Comparison of ENCODE assay signal across 36 cellular contexts in genomic region chrX:78725257-78725656, GRCh38. TPM values are rescaled to one million over a fixed set of nuclear protein-coding genes. Genes with fewer than 3 reads are reported as not detected.
"Had no signal": no experiment of that assay in that cellular context is flagged by ENCODE, and none has a peak within 500 bp of the region (broad histone marks: within the 10 kb centered on the region; RNA-seq: fewer than 3 reads in every experiment).

No MANE protein-coding gene starts in this region.

- H3K9ac ChIP-seq: SK-N-SH had no signal

- ATAC-seq: activated CD8-positive, alpha-beta memory T cell treated with anti-CD3 and anti-CD28 coated beads, Interleukin-2, amount 10 ng/mL, durations not matched to agents 7 days and 5 days; activated T-cell treated with anti-CD3 and anti-CD28 coated beads, Interleukin-2, amount 50 U/mL, for 72 hours; T-cell; T-helper 17 cell had no signal

- H3K4me1 Mint-ChIP-seq: activated CD4-positive, alpha-beta memory T cell treated with anti-CD3 and anti-CD28 coated beads, Interleukin-2, amount 10 ng/mL, durations not matched to agents 7 days and 5 days; activated CD8-positive, alpha-beta memory T cell treated with anti-CD3 and anti-CD28 coated beads, Interleukin-2, amount 10 ng/mL, durations not matched to agents 7 days and 5 days; activated naive CD4-positive, alpha-beta T cell treated with anti-CD3 and anti-CD28 coated beads, Interleukin-2, amount 50 U/mL, for 24 hours; activated naive CD8-positive, alpha-beta T cell treated with anti-CD3 and anti-CD28 coated beads, Interleukin-2, amount 10 ng/mL, durations not matched to agents 7 days and 5 days; T-cell; T-helper 17 cell had no signal

- H3K36me3 ChIP-seq: ascending aorta, brain microvascular endothelial cell, MG63, SJCRH30, WERI-Rb-1 had no signal

- H3K36me3 Mint-ChIP-seq: activated CD8-positive, alpha-beta memory T cell treated with anti-CD3 and anti-CD28 coated beads, Interleukin-2, amount 10 ng/mL, durations not matched to agents 7 days and 5 days; activated naive CD4-positive, alpha-beta T cell treated with anti-CD3 and anti-CD28 coated beads, Interleukin-2, amount 50 U/mL, for 24 hours; IgD-negative memory B cell; T-cell had no signal

- H3K27me3 ChIP-seq: ascending aorta, brain microvascular endothelial cell, MG63, SJCRH30 had no signal

- H3K27me3 Mint-ChIP-seq: activated CD4-positive, alpha-beta memory T cell treated with anti-CD3 and anti-CD28 coated beads, Interleukin-2, amount 10 ng/mL, durations not matched to agents 7 days and 5 days; activated CD8-positive, alpha-beta memory T cell treated with anti-CD3 and anti-CD28 coated beads, Interleukin-2, amount 10 ng/mL, durations not matched to agents 7 days and 5 days; activated naive CD4-positive, alpha-beta T cell treated with anti-CD3 and anti-CD28 coated beads, Interleukin-2, amount 50 U/mL, for 24 hours; activated naive CD8-positive, alpha-beta T cell treated with anti-CD3 and anti-CD28 coated beads, Interleukin-2, amount 10 ng/mL, durations not matched to agents 7 days and 5 days; IgD-negative memory B cell; T-cell; T-helper 17 cell had no signal

- H3K4me1 ChIP-seq: ascending aorta, SJCRH30 had no signal

- H3K9me3 Mint-ChIP-seq: activated T-cell treated with anti-CD3 and anti-CD28 coated beads, Interleukin-2, amount 50 U/mL, for 72 hours had no signal

- H3K4me3 Mint-ChIP-seq: activated CD4-positive, alpha-beta memory T cell treated with anti-CD3 and anti-CD28 coated beads, Interleukin-2, amount 10 ng/mL, durations not matched to agents 7 days and 5 days; activated CD8-positive, alpha-beta memory T cell treated with anti-CD3 and anti-CD28 coated beads, Interleukin-2, amount 10 ng/mL, durations not matched to agents 7 days and 5 days; activated naive CD4-positive, alpha-beta T cell treated with anti-CD3 and anti-CD28 coated beads, Interleukin-2, amount 50 U/mL, for 24 hours; activated naive CD8-positive, alpha-beta T cell treated with anti-CD3 and anti-CD28 coated beads, Interleukin-2, amount 10 ng/mL, durations not matched to agents 7 days and 5 days; activated T-cell treated with anti-CD3 and anti-CD28 coated beads, Interleukin-2, amount 50 U/mL, for 72 hours; IgD-negative memory B cell; T-cell; T-helper 17 cell had no signal

- DNase-seq: activated CD4-positive, alpha-beta memory T cell treated with anti-CD3 and anti-CD28 coated beads, Interleukin-2, amount 10 ng/mL, durations not matched to agents 7 days and 5 days; activated CD4-positive, alpha-beta T cell treated with anti-CD3 and anti-CD28 coated beads for 1 hour; activated CD4-positive, alpha-beta T cell treated with anti-CD3 and anti-CD28 coated beads for 48 hours; activated CD4-positive, CD25-positive, alpha-beta regulatory T cell; activated CD8-positive, alpha-beta memory T cell treated with anti-CD3 and anti-CD28 coated beads for 24 hours; activated CD8-positive, alpha-beta memory T cell treated with anti-CD3 and anti-CD28 coated beads, Interleukin-2, amount 10 ng/mL, durations not matched to agents 7 days and 5 days; activated CD8-positive, alpha-beta memory T cell treated with anti-CD3 and anti-CD28 coated beads, Interleukin-2, amount 50 U/mL, for 48 hours; activated gamma-delta T cell; activated naive CD4-positive, alpha-beta T cell treated with Interleukin-2 at 50 U/mL for 16 hours; activated naive CD8-positive, alpha-beta T cell treated with anti-CD3 and anti-CD28 coated beads, Interleukin-2, amount 10 ng/mL, durations not matched to agents 7 days and 5 days; activated T-cell treated with anti-CD3 and anti-CD28 coated beads, Interleukin-2, amount 50 U/mL, for 72 hours; amygdala; brain microvascular endothelial cell; central memory CD4-positive, alpha-beta T cell; Karpas-422; KBM-7; MG63; NCI-H1436 treated with DMSO at 0.1 percent for 48 hours; NCI-H1694 treated with DMSO at 0.1 percent for 48 hours; NCI-H2029; NCI-H345; NCI-H526; NCI-H748 treated with DMSO at 0.1 percent for 48 hours; NK-92 treated with Interleukin-12 subunit alpha and Interleukin-12 subunit beta, amount 100 ng/mL, for 24 hours; OCI-M1; Right ventricle myocardium superior; SJCRH30; SK-N-SH; T-cell; T-helper 17 cell; WERI-Rb-1 had no signal

- H3K4me3 ChIP-seq: ascending aorta, MG63, SJCRH30 had no signal

- H3K27ac ChIP-seq: ascending aorta, brain microvascular endothelial cell, SJCRH30, WERI-Rb-1 had no signal

- H3K9me3 ChIP-seq: ascending aorta, MG63, SJCRH30, SK-N-SH had no signal

- H3K27ac Mint-ChIP-seq: activated CD4-positive, alpha-beta memory T cell treated with anti-CD3 and anti-CD28 coated beads, Interleukin-2, amount 10 ng/mL, durations not matched to agents 7 days and 5 days; activated CD8-positive, alpha-beta memory T cell treated with anti-CD3 and anti-CD28 coated beads, Interleukin-2, amount 10 ng/mL, durations not matched to agents 7 days and 5 days; activated naive CD4-positive, alpha-beta T cell treated with anti-CD3 and anti-CD28 coated beads, Interleukin-2, amount 50 U/mL, for 24 hours; activated naive CD8-positive, alpha-beta T cell treated with anti-CD3 and anti-CD28 coated beads, Interleukin-2, amount 10 ng/mL, durations not matched to agents 7 days and 5 days; activated T-cell treated with anti-CD3 and anti-CD28 coated beads, Interleukin-2, amount 50 U/mL, for 72 hours; activated T-helper 2 cell treated with anti-CD3 and anti-CD28 coated beads, Interferon-gamma antibody, Interleukin-2, Interleukin-4, amounts not matched to agents 10 μg/mL and 5 μg/mL and 100 μg/mL, durations not matched to agents 14 hours and 24 hours and 36 hours; IgD-negative memory B cell; T-cell; T-helper 17 cell had no signal

RNA-seq across cellular contexts. Expression of gene LPAR4, which starts 22.3 kb away (rescaled TPM):
- total RNA-seq: activated naive CD8-positive, alpha-beta T cell treated with anti-CD3 and anti-CD28 coated beads, Interleukin-2, amount 10 ng/mL, durations not matched to agents 7 days and 5 days; activated T-cell treated with anti-CD3 and anti-CD28 coated beads, Interleukin-2, amount 50 U/mL, for 72 hours; activated T-helper 2 cell treated with anti-CD3 and anti-CD28 coated beads, Interferon-gamma antibody, Interleukin-2, Interleukin-4, amounts not matched to agents 10 μg/mL and 5 μg/mL and 100 μg/mL, durations not matched to agents 14 hours and 24 hours and 36 hours; ascending aorta; NCI-H460; T-cell had no signal
- polyA plus RNA-seq: IgD-negative memory B cell, SK-N-SH had no signal
